ENCODE assay signal across 2 cellular contexts in genomic region chr20:37939701-37940151, GRCh38.
A peak's percentile ranks its signal among the peaks of the same experiment; 100 is the strongest.
TF ChIP-seq lines count a peak whose summit lies in the region.

No MANE protein-coding gene starts in this region.

TF ChIP-seq in HepG2, 621 proteins besides CTCF, POLR2A, EP300 and RAD21:
- TF ChIP-seq ZNF138 (CRISPR knock-in tag; IDR thresholded peaks at IDR 0.05; ENCODE audit: low read depth) (no peak), ZNF124 (CRISPR knock-in tag; IDR thresholded peaks at IDR 0.05) (no peak), ZNF263 (CRISPR knock-in tag; IDR thresholded peaks at IDR 0.05) (peak; percentile 96)

TF ChIP-seq in WTC11, 78 proteins besides CTCF, POLR2A, EP300 and RAD21:
- TF ChIP-seq NFE2L1 (CRISPR knock-in tag; IDR thresholded peaks at IDR 0.05) (no peak), ZNF263 (CRISPR knock-in tag; IDR thresholded peaks at IDR 0.05; ENCODE audit: low read depth) (peak; percentile 79; the same call in 1 of the 2 replicates)
